ENCODE assay signal across 17 cellular contexts in genomic region chr5:126464959-126465358, GRCh38. TPM values are rescaled to one million over a fixed set of nuclear protein-coding genes. Genes with fewer than 3 reads are reported as not detected.
DNase-seq lines count a peak whose midpoint lies in the region; ATAC-seq, FAIRE-seq and TF ChIP-seq lines count a peak whose summit lies in the region.
"Had no signal": no experiment of that assay in that cellular context is flagged by ENCODE, and none has a peak within 500 bp of the region (broad histone marks: within the 10 kb centered on the region; RNA-seq: fewer than 3 reads in every experiment).

No MANE protein-coding gene starts in this region.

- TF ChIP-seq CTCF in body of pancreas (IDR thresholded peaks at IDR 0.05), result no peak
- TF ChIP-seq CTCF in pancreas (IDR thresholded peaks at IDR 0.05), result no peak

- no peaks in the 10 kb centered on the region for H3K9me3 Mint-ChIP-seq in activated naive CD4-positive, alpha-beta T cell treated with anti-CD3 and anti-CD28 coated beads, Interleukin-2, amount 50 U/mL, for 72 hours
- H3K9me3 Mint-ChIP-seq: activated CD8-positive, alpha-beta T cell treated with anti-CD3 and anti-CD28 coated beads for 36 hours; activated T-helper 2 cell treated with anti-CD3 and anti-CD28 coated beads, Interferon-gamma antibody, Interleukin-2, Interleukin-4, amounts not matched to agents 10 μg/mL and 5 μg/mL and 100 μg/mL, durations not matched to agents 14 hours and 24 hours and 36 hours had no signal

- no peaks in the 10 kb centered on the region for H3K27me3 ChIP-seq in body of pancreas
- H3K27me3 ChIP-seq in pancreas, result no peaks in the 10 kb centered on the region
- H3K27me3 ChIP-seq: ascending aorta, SJCRH30 had no signal

- WGBS in body of pancreas, 2 donors, result 36 to 41% methylated on average over 7 of the region's 7 CpGs
- WGBS in pancreas, 2 donors, result 16 to 40% methylated on average over 7 of the region's 7 CpGs

- H3K4me1 ChIP-seq in body of pancreas, result peaks cover 12% of the 10 kb centered on the region
- peaks cover 0 to 4% (median 0%) of the 10 kb centered on the region in 3 donors for H3K4me1 ChIP-seq in pancreas
- H3K4me1 ChIP-seq: SJCRH30 had no signal

- H3K4me3 ChIP-seq in body of pancreas (no peak overlapping the region), pancreas (no peak overlapping the region)
- H3K4me3 ChIP-seq: ascending aorta, SJCRH30, skin epidermis had no signal

- no peak for TF ChIP-seq POLR2A in body of pancreas (IDR thresholded peaks at IDR 0.05)

- peak; percentile 96 for DNase-seq in DMS53 (lab: John Stamatoyannopoulos, UW)
- peak; percentile 41 for DNase-seq in NCI-H2196 (lab: John Stamatoyannopoulos, UW; ENCODE audit: unreplicated experiment)
- DNase-seq in body of pancreas, result peak; percentile 28 to 74 (median 68)
- DNase-seq in pancreas, result peak; percentile 48 to 63 (median 58)
- DNase-seq in T-helper 1 cell, result no peak
- DNase-seq in stimulated activated CD4-positive, alpha-beta T cell treated with anti-CD3 and anti-CD28 coated beads, Interleukin-4, amount 100 ng/mL, for 24 hours, result no peak
- no peak for DNase-seq in activated naive CD4-positive, alpha-beta T cell treated with anti-CD3 and anti-CD28 coated beads, Interleukin-2, amount 50 U/mL, for 72 hours (ENCODE audit: low spot score in 2 of 2)
- no peak for DNase-seq in cerebellum (ENCODE audit: low spot score)
- DNase-seq: activated CD8-positive, alpha-beta T cell treated with anti-CD3 and anti-CD28 coated beads for 36 hours; DMS 273 treated with DMSO at 0.1 percent for 48 hours; mesenchymal stem cell; NCI-H524 treated with DMSO at 0.1 percent for 48 hours; occipital lobe; SJCRH30 had no signal

- ATAC-seq in body of pancreas, result peak; percentile 77
- peak; percentile 91 to 97 (median 96) for ATAC-seq in pancreas
- ATAC-seq in activated naive CD4-positive, alpha-beta T cell treated with anti-CD3 and anti-CD28 coated beads, Interleukin-2, amount 50 U/mL, for 72 hours, result no peak
- ATAC-seq: activated CD8-positive, alpha-beta T cell treated with anti-CD3 and anti-CD28 coated beads for 36 hours had no signal

- intact Hi-C loops in body of pancreas (cut with DNase I), result no loop called here
- intact Hi-C loops in pancreas (cut with DNase I), result no loop called here

- H3K36me3 ChIP-seq in body of pancreas (replicated peaks in 1 of 2; ENCODE audit: insufficient read depth in 1 of 2, low read depth in 2 of 2) (peaks cover 0 to 2% of the 10 kb centered on the region in 2 donors), pancreas (no peaks in the 10 kb centered on the region)

- no peaks in the 10 kb centered on the region for H3K36me3 Mint-ChIP-seq in activated naive CD4-positive, alpha-beta T cell treated with anti-CD3 and anti-CD28 coated beads, Interleukin-2, amount 50 U/mL, for 72 hours

- no peak overlapping the region for H3K27ac Mint-ChIP-seq in activated naive CD4-positive, alpha-beta T cell treated with anti-CD3 and anti-CD28 coated beads, Interleukin-2, amount 50 U/mL, for 72 hours
- H3K27ac Mint-ChIP-seq: activated T-helper 2 cell treated with anti-CD3 and anti-CD28 coated beads, Interferon-gamma antibody, Interleukin-2, Interleukin-4, amounts not matched to agents 10 μg/mL and 5 μg/mL and 100 μg/mL, durations not matched to agents 14 hours and 24 hours and 36 hours had no signal

- H3K9me3 ChIP-seq in body of pancreas (no peaks in the 10 kb centered on the region), pancreas (no peaks in the 10 kb centered on the region)
- H3K9me3 ChIP-seq: ascending aorta, SJCRH30 had no signal

- no peak for FAIRE-seq in pancreas (lab: Jason Lieb, UNC)

- H3K27ac ChIP-seq in body of pancreas (peak overlapping the region in 1 of 4 donors; percentile 11), pancreas (no peak overlapping the region)
- H3K27ac ChIP-seq: SJCRH30, skin epidermis had no signal

RNA-seq across cellular contexts. Expression of gene GRAMD2B, which starts 41.8 kb away (rescaled TPM):
- total RNA-seq in body of pancreas (10 to 100 TPM; 34.9 to 35.8 TPM), pancreas (10 to 100 TPM in 1 of 6 donors, 1 to 10 TPM in 5; 4.5 to 10.3 (median 6.5) TPM), cerebellum (8.6 TPM)
- polyA plus RNA-seq in pancreas, result 10 to 100 TPM in 1 of 2 donors, 1 to 10 TPM in 1; 4.4 to 11.8 TPM
- total RNA-seq in activated naive CD4-positive, alpha-beta T cell treated with anti-CD3 and anti-CD28 coated beads, Interleukin-2, amount 50 U/mL, for 72 hours, result 1 to 10 TPM; 9.5 to 9.6 TPM

Comparison
In these comparisons a context has a peak if more than half of its experiments do, and no peak if none do; other contexts are left out.
1. DNase-seq: peak in DMS53 (single experiment), NCI-H2196 (single experiment), body of pancreas (4 of 4) and pancreas (6 of 6); none in T-helper 1 cell (0 of 5), stimulated activated CD4-positive, alpha-beta T cell treated with anti-CD3 and anti-CD28 coated beads, Interleukin-4, amount 100 ng/mL, for 24 hours (single experiment), activated naive CD4-positive, alpha-beta T cell treated with anti-CD3 and anti-CD28 coated beads, Interleukin-2, amount 50 U/mL, for 72 hours (0 of 2) and cerebellum (single experiment).
2. ATAC-seq: peak in body of pancreas (single experiment) and pancreas (4 of 4); none in activated naive CD4-positive, alpha-beta T cell treated with anti-CD3 and anti-CD28 coated beads, Interleukin-2, amount 50 U/mL, for 72 hours (0 of 2).